Comparison of ENCODE assay signal across 22 cellular contexts in the genomic region with DNA sequence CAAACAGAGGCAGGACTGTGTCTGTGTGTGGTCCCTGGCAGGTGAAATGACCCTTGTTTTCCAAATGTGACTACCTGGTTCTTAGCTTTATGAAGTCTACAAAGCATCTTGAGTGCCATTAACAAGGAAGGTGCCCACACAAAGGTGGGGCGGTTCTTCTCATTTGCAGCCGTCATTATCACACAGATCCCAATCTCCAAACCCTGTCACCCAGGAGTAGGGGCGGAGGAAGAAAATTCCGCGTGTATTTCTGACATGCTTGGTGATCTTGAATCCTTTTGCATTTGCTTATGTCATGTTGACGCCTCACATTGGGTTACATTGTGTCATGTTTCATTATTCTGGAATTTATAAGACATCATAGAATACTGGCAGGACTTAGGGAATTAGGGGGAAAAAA.
"Had no signal": no experiment of that assay in that cellular context is flagged by ENCODE, and none has a peak within 500 bp of the region (broad histone marks: within the 10 kb centered on the region; RNA-seq: fewer than 3 reads in every experiment).

No MANE protein-coding gene starts in this region.

- H3K27me3 ChIP-seq: gastrocnemius medialis, hepatocyte, pancreas, right lobe of liver, suprapubic skin, vagina had no signal

- H3K9me3 ChIP-seq: gastrocnemius medialis, heart left ventricle, neutrophil, pancreas, right lobe of liver, suprapubic skin, transverse colon, upper lobe of right lung, vagina had no signal

- ATAC-seq: gastrocnemius medialis; heart left ventricle; left lobe of liver; natural killer cell; pancreas; right lobe of liver; stimulated activated naive B cell treated with anti-CD40 and anti-IgM and Interleukin-4, amounts not matched to agents 10 μg/mL and 1 μg/mL and 100 μg/mL, for 72 hours; stimulated activated naive CD8-positive, alpha-beta T cell treated with anti-CD3 and anti-CD28 coated beads, Interleukin-15, amount 100 ng/mL, for 72 hours; upper lobe of right lung had no signal

- H3K4me1 ChIP-seq: gastrocnemius medialis, pancreas, right lobe of liver, suprapubic skin, transverse colon, upper lobe of right lung, vagina had no signal

- H3K36me3 ChIP-seq: gastrocnemius medialis, heart left ventricle, neutrophil, pancreas, right lobe of liver, suprapubic skin, transverse colon, upper lobe of right lung, vagina had no signal

- H3K4me2 ChIP-seq: hepatocyte had no signal

- H3K27ac ChIP-seq: dorsolateral prefrontal cortex, gastrocnemius medialis, heart left ventricle, hepatocyte, neutrophil, pancreas, right lobe of liver, suprapubic skin, transverse colon, upper lobe of right lung, vagina had no signal

- DNase-seq: dorsolateral prefrontal cortex; effector CD4-positive, alpha-beta T cell; foreskin fibroblast; gastrocnemius medialis; heart left ventricle; kidney; natural killer cell; pancreas; right lobe of liver; small intestine; stimulated activated CD4-positive, alpha-beta T cell treated with anti-CD3 and anti-CD28 coated beads, Interleukin-15, amount 100 ng/mL, for 24 hours; stimulated activated CD4-positive, alpha-beta T cell treated with anti-CD3 and anti-CD28 coated beads, Interleukin-2, amount 100 ng/mL, for 48 hours; stimulated activated naive B cell treated with anti-CD40 and anti-IgM and Interleukin-4, amounts not matched to agents 10 μg/mL and 1 μg/mL and 100 μg/mL, for 72 hours; stimulated activated naive CD8-positive, alpha-beta T cell treated with anti-CD3 and anti-CD28 coated beads, Interleukin-15, amount 100 ng/mL, for 72 hours; transverse colon; upper lobe of right lung had no signal

- H3K4me3 ChIP-seq: dorsolateral prefrontal cortex, gastrocnemius medialis, heart left ventricle, hepatocyte, lung, pancreas, right lobe of liver, suprapubic skin, transverse colon, upper lobe of right lung, vagina had no signal
